ENCODE assay signal across 8 cellular contexts in the genomic region with DNA sequence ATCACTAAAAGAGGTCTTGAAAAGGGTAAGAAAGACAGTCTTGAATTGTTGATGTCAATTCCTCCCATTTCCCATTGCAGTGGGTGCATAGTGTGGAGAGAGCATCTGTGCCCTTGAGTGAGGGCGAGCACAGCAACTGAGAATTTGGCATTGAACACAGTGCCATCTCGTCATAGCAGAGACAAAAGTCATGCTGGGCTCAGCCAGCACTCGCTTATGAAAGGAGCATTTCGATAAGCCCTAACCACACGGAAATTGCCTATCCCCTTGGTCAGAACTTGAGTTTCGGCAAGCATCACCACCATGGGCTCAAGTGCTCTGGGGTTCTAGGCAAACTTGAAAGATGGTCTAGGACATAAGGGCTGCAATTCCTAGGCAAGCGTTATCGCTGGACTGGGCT.
"Had no signal": no experiment of that assay in that cellular context is flagged by ENCODE, and none has a peak within 500 bp of the region (broad histone marks: within the 10 kb centered on the region; RNA-seq: fewer than 3 reads in every experiment).

No MANE protein-coding gene starts in this region.

- H3K4me3 ChIP-seq: GM23248, K562 had no signal

- DNase-seq: GM23248, GOT3, H9, HCEC 1CT, IMR-90, KG1 had no signal

- ATAC-seq: K562 had no signal

- H3K4me3 Mint-ChIP-seq: H9 had no signal

- FAIRE-seq: HTR-8/SVneo, K562 had no signal

- H3K27ac ChIP-seq: GM23248 had no signal
